8 cellular contexts compared by ENCODE assay signal in the genomic region with DNA sequence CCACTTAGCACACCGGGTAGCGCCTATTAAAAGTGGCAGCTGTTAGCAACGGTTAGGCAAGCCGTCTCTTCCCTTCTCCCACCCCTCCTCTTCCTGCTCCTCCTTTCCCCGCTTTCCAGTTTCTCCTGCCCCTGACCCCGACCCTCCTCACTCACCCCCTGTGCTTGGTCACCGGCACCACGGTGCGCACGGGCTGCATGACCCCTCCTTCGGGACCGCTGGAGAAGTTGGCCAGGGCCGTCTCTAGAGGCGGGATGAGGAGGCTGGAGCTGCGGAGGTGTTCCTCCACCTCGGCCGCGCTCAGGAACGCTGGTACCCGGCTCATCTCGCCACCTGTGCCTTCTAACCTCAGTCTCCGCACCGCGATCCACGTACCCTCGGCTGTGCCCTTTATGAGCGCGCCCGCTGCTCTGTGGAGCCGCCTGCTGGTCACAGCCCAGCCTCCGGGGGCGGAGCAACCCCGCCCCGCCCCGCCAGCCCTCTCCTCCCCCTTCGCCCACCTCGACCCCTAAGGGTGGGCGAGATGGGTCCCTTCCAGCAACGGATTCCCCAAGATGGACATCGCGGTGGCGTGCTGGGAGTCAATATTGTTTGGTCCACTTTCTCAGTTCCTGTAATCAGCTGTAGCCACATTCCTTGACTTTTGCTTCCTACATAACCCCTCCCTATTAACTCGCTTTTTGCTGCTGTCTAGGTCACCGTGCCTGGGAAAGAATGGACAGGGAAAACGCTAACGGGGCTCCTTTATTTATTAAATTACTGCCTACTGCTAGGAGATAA. TPM values are rescaled to one million over a fixed set of nuclear protein-coding genes. Genes with fewer than 3 reads are reported as not detected.
DNase-seq lines count a peak whose midpoint lies in the region; ATAC-seq, FAIRE-seq and TF ChIP-seq lines count a peak whose summit lies in the region.

A gene (minus strand): TSS at position 364 of the 780 bp plus-strand sequence. CDS start 39 bp downstream, at position 325.

- CTCF ChIA-PET in AG04450 (lab: Charles Lee): interaction anchor here (0.6 to 1.9 kb wide), 12 partner anchors 8 to 185 kb away, joined by 3 to 10 read pairs (median 4); no protein-coding TSS in a partner anchor

- H3K27ac ChIP-seq in AG04450 (ENCODE audit: low read depth, low read length) (no peak within 1 kb of the TSS), VCaP (no peak within 1 kb of the TSS), dorsolateral prefrontal cortex (peak within 1 kb of the TSS in 31 of 59 donors; percentile 2 to 86 (median 53)), lung (ENCODE audit: low read depth in 1 of 2, low read length in 1 of 2) (peak within 1 kb of the TSS in 1 of 2 donors; percentile 83)

- FAIRE-seq in RCC 7860 (lab: Jason Lieb, UNC): no peak

- intact Hi-C loops in dorsolateral prefrontal cortex (cut with DNase I): no loop called here

- TF ChIP-seq CTCF in AG04450 (IDR thresholded peaks at IDR 0.05; ENCODE audit: low read depth, low read length) (peak; percentile 76), LNCaP clone FGC (IDR thresholded peaks at IDR 0.05; ENCODE audit: control insufficient read depth, extremely low read depth, insufficient read depth) (peak; percentile 84), VCaP (conservative IDR thresholded peaks at IDR 0.05) (peak; percentile 84), dorsolateral prefrontal cortex (IDR thresholded peaks at IDR 0.05 in 54 of 56, conservative IDR thresholded peaks at IDR 0.05 in 2 of 56; ENCODE audit: low read depth in 1 of 56, partially characterized antibody in 56 of 56) (peak in 54 of 56 donors; percentile 22 to 71 (median 58)), lung (IDR thresholded peaks at IDR 0.05; ENCODE audit: control extremely low read depth, extremely low read depth) (peak; percentile 33)

- DNase-seq in AG04450 (ENCODE audit: low read depth, low spot score) (no peak), LNCaP clone FGC (ENCODE audit: low read depth) (no peak), dorsolateral prefrontal cortex (peak in 7 of 10 donors; percentile 30 to 85 (median 49)), lung (ENCODE audit: low spot score) (peak; percentile 55), RCC 7860 (ENCODE audit: low spot score) (no peak)
- peak; percentile 71 for DNase-seq in stimulated activated CD8-positive, alpha-beta memory T cell treated with anti-CD3 and anti-CD28 coated beads, Interleukin-4, amount 100 ng/mL, for 48 hours

- ATAC-seq in GM18861 (IDR thresholded peaks at IDR 0.05; ENCODE audit: unreplicated experiment) (peak; percentile 52), lung (ENCODE audit: insufficient read depth, low FRiP score) (peak; percentile 85)

- no peaks in the 10 kb centered on the region; the same call in 1 of the 2 replicates for H3K9me3 ChIP-seq in AG04450 (ENCODE audit: control insufficient read depth, insufficient read depth, low read length)
- peaks cover 0 to 2% of the 10 kb centered on the region in 2 donors for H3K9me3 ChIP-seq in lung (ENCODE audit: control insufficient read depth in 2 of 2, insufficient read depth in 1 of 2, low read length in 1 of 2)

- POLR2A ChIA-PET in AG04450 (lab: Yijun Ruan, JAX): no interaction called here

- peaks cover 2 to 6% of the 10 kb centered on the region in 2 donors for H3K4me1 ChIP-seq in lung (ENCODE audit: control insufficient read depth in 2 of 2, insufficient read depth in 2 of 2, low read length in 2 of 2)

- H3K36me3 ChIP-seq in lung (ENCODE audit: control insufficient read depth in 2 of 2, insufficient read depth in 2 of 2, low read length in 2 of 2): no peaks in the 10 kb centered on the region

- peak within 1 kb of the TSS; percentile 54 for H3K4me3 ChIP-seq in AG04450 (ENCODE audit: low read depth, low read length)
- H3K4me3 ChIP-seq in LNCaP clone FGC (ENCODE audit: low read depth, low read length): peak within 1 kb of the TSS; percentile 47
- peak within 1 kb of the TSS; percentile 6 to 70 (median 51) for H3K4me3 ChIP-seq in dorsolateral prefrontal cortex
- no peak within 1 kb of the TSS for H3K4me3 ChIP-seq in lung

- H3K27me3 ChIP-seq in AG04450 (ENCODE audit: control insufficient read depth, insufficient read depth, low read length) (peaks cover 58% of the 10 kb centered on the region), dorsolateral prefrontal cortex (peaks cover 0 to 63% (median 20%) of the 10 kb centered on the region in 45 donors), lung (ENCODE audit: control insufficient read depth, insufficient read depth) (peaks cover 5% of the 10 kb centered on the region)

- 1% methylated on average over 42 to 46 of the region's 46 CpGs for WGBS in lung, 2 donors

RNA-seq across cellular contexts. Expression of the gene that starts here (rescaled TPM):
- polyA plus RNA-seq in AG04450 (2011; rRNA removed) (0.12 and 0.21 TPM in 2 replicates), lung (10 to 100 TPM in 1 of 2 donors, 1 to 10 TPM in 1; 5.4 to 11.9 TPM)
- not detected in 2 replicates for polyA minus RNA-seq in AG04450 (2011; rRNA and poly(A)+ RNA removed)
- total RNA-seq in dorsolateral prefrontal cortex (100 to 1,000 TPM in 73 of 120 experiments, 10 to 100 TPM in 47; 22.3 to 219 (median 111) TPM), lung (10 to 100 TPM in 1 of 2 donors, 1 to 10 TPM in 1; 8.3 to 10.2 TPM)

Comparison
In these comparisons a context has a peak if more than half of its experiments do, and no peak if none do; other contexts are left out.
1. DNase-seq: peak in dorsolateral prefrontal cortex (7 of 10), lung (single experiment) and stimulated activated CD8-positive, alpha-beta memory T cell treated with anti-CD3 and anti-CD28 coated beads, Interleukin-4, amount 100 ng/mL, for 48 hours (single experiment); none in AG04450 (single experiment), LNCaP clone FGC (single experiment) and RCC 7860 (single experiment).
2. H3K27ac ChIP-seq: peak in dorsolateral prefrontal cortex (31 of 59); none in AG04450 (single experiment) and VCaP (single experiment).
3. CTCF ChIP-seq: peak in every context shown above with its lines; median percentile 84 in LNCaP clone FGC; 84 in VCaP; 76 in AG04450; 58 in dorsolateral prefrontal cortex; 33 in lung.